10 cellular contexts compared by ENCODE assay signal in genomic region chr1:108747898-108748297, GRCh38. TPM values are rescaled to one million over a fixed set of nuclear protein-coding genes. Genes with fewer than 3 reads are reported as not detected.
DNase-seq lines count a peak whose midpoint lies in the region; ATAC-seq, FAIRE-seq and TF ChIP-seq lines count a peak whose summit lies in the region.
"Had no signal": no experiment of that assay in that cellular context is flagged by ENCODE, and none has a peak within 500 bp of the region (broad histone marks: within the 10 kb centered on the region; RNA-seq: fewer than 3 reads in every experiment).

No MANE protein-coding gene starts in this region.

- in situ Hi-C loops in K562 (cut with MboI): no loop called here

- H3K9me3 ChIP-seq in Karpas-422 (ENCODE audit: low read length): no peaks in the 10 kb centered on the region
- H3K9me3 ChIP-seq in K562 (replicated peaks; ENCODE audit: control insufficient read depth, insufficient read depth, low read depth, low read length): no peaks in the 10 kb centered on the region
- H3K9me3 ChIP-seq in muscle layer of colon (ENCODE audit: low read length): no peaks in the 10 kb centered on the region

- H3K79me2 ChIP-seq in Karpas-422 (ENCODE audit: low read length) (peaks cover 59% of the 10 kb centered on the region), K562 (ENCODE audit: control insufficient read depth, insufficient read depth, low read length) (peaks cover 26% of the 10 kb centered on the region)

- no peak overlapping the region for H2AFZ ChIP-seq in Karpas-422 (ENCODE audit: low read length)
- H2AFZ ChIP-seq in K562 (ENCODE audit: low read depth, low read length): no peak overlapping the region

- H4K20me1 ChIP-seq in Karpas-422 (ENCODE audit: insufficient read depth, low read depth, low read length): no peaks in the 10 kb centered on the region
- H4K20me1 ChIP-seq in K562 (replicated peaks; ENCODE audit: control insufficient read depth, insufficient read depth, low read length): no peaks in the 10 kb centered on the region

- FAIRE-seq in K562 (lab: Jason Lieb, UNC): no peak

- no peak overlapping the region for H3K27ac ChIP-seq in Karpas-422 (ENCODE audit: low read length)
- no peak overlapping the region for H3K27ac ChIP-seq in K562 (ENCODE audit: extremely low read depth, low read depth, low read length)
- peak overlapping the region; percentile 92 for H3K27ac ChIP-seq in muscle layer of colon (ENCODE audit: low read depth, low read length)

- no peak for TF ChIP-seq POLR2A in K562 (conservative IDR thresholded peaks at IDR 0.05)

- H3K36me3 ChIP-seq in Karpas-422 (ENCODE audit: insufficient read depth, low read length) (peaks cover 19% of the 10 kb centered on the region; the same call in 1 of the 2 replicates), K562 (ENCODE audit: control insufficient read depth, insufficient read depth, low read length) (peaks cover 14% of the 10 kb centered on the region; the same call in 2 of the 3 replicates), muscle layer of colon (ENCODE audit: insufficient read depth, low read length) (peaks cover 6% of the 10 kb centered on the region)

- CTCF ChIA-PET in K562 (lab: Yijun Ruan, JAX; ENCODE audit: low intra/inter-chr PET ratio): interaction anchor here (0.8 kb wide), 1 partner anchor 150 kb away, joined by 3 read pairs; no protein-coding TSS in a partner anchor

- peak overlapping the region; percentile 89 for H3K4me2 ChIP-seq in Karpas-422 (ENCODE audit: low read depth, low read length, poor library complexity, severe bottlenecking)
- H3K4me2 ChIP-seq in K562 (ENCODE audit: insufficient read depth, low read length): no peak overlapping the region

- BruUV-seq in K562 (replicated peaks; lab: Mats Ljungman, UMichigan): no TSS peak

- peaks cover 8% of the 10 kb centered on the region for H3K4me1 ChIP-seq in Karpas-422 (ENCODE audit: low read length)
- H3K4me1 ChIP-seq in K562 (replicated peaks in 1 of 2; ENCODE audit: control insufficient read depth in 2 of 2, insufficient read depth in 2 of 2, low read length in 2 of 2): peaks cover 4 to 9% of the 10 kb centered on the region in 2 experiments; a peak in 4 of 5 replicates
- peaks cover 27% of the 10 kb centered on the region for H3K4me1 ChIP-seq in muscle layer of colon (ENCODE audit: insufficient read depth, low read length)

- H3K9me1 ChIP-seq in K562 (ENCODE audit: control insufficient read depth, insufficient read depth, low read length): no peaks in the 10 kb centered on the region

- peak overlapping the region; percentile 93 for H3K4me3 ChIP-seq in Karpas-422 (ENCODE audit: low read length)
- no peak overlapping the region for H3K4me3 ChIP-seq in K562
- no peak overlapping the region for H3K4me3 ChIP-seq in muscle layer of colon (ENCODE audit: low read depth in 1 of 2, low read length in 2 of 2)

- H3K27me3 ChIP-seq in Karpas-422 (ENCODE audit: low read length) (no peaks in the 10 kb centered on the region), K562 (ENCODE audit: control insufficient read depth in 2 of 2, insufficient read depth in 2 of 2, low read length in 2 of 2) (no peaks in the 10 kb centered on the region), muscle layer of colon (ENCODE audit: control insufficient read depth in 1 of 2, insufficient read depth in 2 of 2, low read length in 2 of 2) (no peaks in the 10 kb centered on the region)

- intact Hi-C loops in K562 (cut with micrococcal nuclease): loop anchor here (2.0 to 10.0 kb wide), 6 partner anchors 45 to 357 kb away; partner anchors contain the start of genes GPSM2 and PRPF38B

- POLR2A ChIA-PET in K562 (lab: Yijun Ruan, JAX): interaction anchor here (0.9 kb wide), 1 partner anchor 50 kb away, joined by 4 read pairs; no protein-coding TSS in a partner anchor

- ATAC-seq in K562: no peak

- no peak for TF ChIP-seq EP300 in K562 (IDR thresholded peaks at IDR 0.05; ENCODE audit: low read length)

- H3K9ac ChIP-seq in Karpas-422 (ENCODE audit: low read length) (peak overlapping the region; percentile 93), K562 (ENCODE audit: insufficient read depth in 1 of 2, low read depth in 2 of 2, low read length in 2 of 2) (peak overlapping the region in 1 of 2 experiments; percentile 92; a peak in 1 of 4 replicates), muscle layer of colon (ENCODE audit: low read length) (no peak overlapping the region)

- WGBS in K562 (ENCODE audit: insufficient coverage, low coverage, missing lambda C conversion rate): 31% methylated on average over 3 of the region's 3 CpGs

- H3K9me2 ChIP-seq in Karpas-422 (replicated peaks; ENCODE audit: insufficient read depth, low read length): no peaks in the 10 kb centered on the region

- DNase-seq in AML-193 (lab: John Stamatoyannopoulos, UW): peak; percentile 27 to 32
- DNase-seq in Karpas-422: no peak
- no peak for DNase-seq in K562 (ENCODE audit: extremely low read depth in 1 of 4, low spot score in 3 of 4)
- DNase-seq in SHP77 treated with DMSO at 0.1 percent for 48 hours (lab: John Stamatoyannopoulos, UW): no peak
- DNase-seq in DMS153 treated with DMSO at 0.1 percent for 48 hours (lab: John Stamatoyannopoulos, UW; ENCODE audit: unreplicated experiment): no peak
- DNase-seq in midbrain (lab: John Stamatoyannopoulos, UW): no peak
- no peak for DNase-seq in GM10266 (ENCODE audit: extremely low spot score)
- DNase-seq: NCI-H1436 treated with DMSO at 0.1 percent for 48 hours had no signal

- no peak for TF ChIP-seq RAD21 in K562 (CRISPR knock-in tag; conservative IDR thresholded peaks at IDR 0.05 in 1 of 2, IDR thresholded peaks at IDR 0.05 in 1 of 2)

- TF ChIP-seq CTCF in K562 (IDR thresholded peaks at IDR 0.05 in 2 of 3, conservative IDR thresholded peaks at IDR 0.05 in 1 of 3; ENCODE audit: insufficient read depth in 2 of 3, low read depth in 1 of 3, low read length in 3 of 3) (no peak), GM10266 (IDR thresholded peaks at IDR 0.05; ENCODE audit: control insufficient read depth, insufficient read depth, low read depth, missing control alignments) (no peak)

RNA-seq across cellular contexts. Expression of gene STXBP3, which starts 1.4 kb away (rescaled TPM):
- 31.6 and 68.9 TPM in 2 replicates for total RNA-seq in Karpas-422 (2014; rRNA removed; shearing (Covaris generic); ENCODE audit: low replicate concordance)
- total RNA-seq in K562 (2011; cell fraction: chromatin; rRNA removed; ENCODE audit: low replicate concordance): 22.7 and 94.8 TPM in 2 replicates
- 11.3 and 13.7 TPM in 2 replicates for total RNA-seq in K562 (2011; cell fraction: nucleolus; rRNA removed)
- total RNA-seq in K562 (2011; cell fraction: nucleoplasm; rRNA removed): 36.6 and 53.6 TPM in 2 replicates
- total RNA-seq in K562 (2014; rRNA removed) (33.1 TPM in 2 replicates), K562 (2014; rRNA removed; fragmentation: Illumina TruSeq; extraction: Trizol) (52.1 and 56.7 TPM in 2 replicates), K562 (2015; rRNA removed; fragmentation: Illumina TruSeq; extraction: Trizol) (45.8 and 52.5 TPM in 2 replicates), K562 (2021) (32.5 and 34.6 TPM in 2 replicates)
- polyA plus RNA-seq in K562 (2011; rRNA removed) (39.4 and 50.2 TPM in 2 replicates), K562 (2014; fragmentation: Illumina TruSeq; extraction: Trizol) (35.0 and 40.0 TPM in 2 replicates), K562 (2014; fragmentation: Nextera tagmentation; extraction: Ambion mirVana) (10 to 100 TPM; 34.2 to 34.9 TPM), K562 (2014; rRNA removed) (39.2 and 52.3 TPM in 2 replicates)
- polyA plus RNA-seq in K562 (2011; cell fraction: cytosol; rRNA removed): 3.7 and 9.6 TPM in 2 replicates
- 12.0 and 19.1 TPM in 2 replicates for polyA plus RNA-seq in K562 (2011; cell fraction: nucleus; rRNA removed)
- polyA plus RNA-seq in K562 (2012): 36.1 and 66.5 TPM in 2 replicates
- 63.6 and 65.3 TPM in 2 replicates for polyA minus RNA-seq in K562 (2011; rRNA and poly(A)+ RNA removed)
- polyA minus RNA-seq in K562 (2011; cell fraction: cytosol; rRNA and poly(A)+ RNA removed): 11.5 and 14.8 TPM in 2 replicates
- 40.7 and 83.0 TPM in 2 replicates for polyA minus RNA-seq in K562 (2011; cell fraction: nucleus; rRNA and poly(A)+ RNA removed)

RNA-seq across cellular contexts. Expression of gene FNDC7, which starts 35.2 kb away (rescaled TPM):
- total RNA-seq in Karpas-422 (2014; rRNA removed; shearing (Covaris generic); ENCODE audit: low replicate concordance): 2.9 TPM in 1 of 2 replicates, not detected in the other
- total RNA-seq in K562 (2011; cell fraction: chromatin; rRNA removed; ENCODE audit: low replicate concordance): 0.23 and 0.69 TPM in 2 replicates
- 0.17 TPM in 1 of 2 replicates, not detected in the other for total RNA-seq in K562 (2011; cell fraction: nucleolus; rRNA removed)
- total RNA-seq in K562 (2011; cell fraction: nucleoplasm; rRNA removed): 0.15 TPM in 1 of 2 replicates, not detected in the other
- total RNA-seq in K562 (2014; rRNA removed) (not detected in 2 replicates), K562 (2014; rRNA removed; fragmentation: Illumina TruSeq; extraction: Trizol) (not detected in 2 replicates), K562 (2015; rRNA removed; fragmentation: Illumina TruSeq; extraction: Trizol) (not detected in 2 replicates), K562 (2021) (not detected in 2 replicates)
- polyA plus RNA-seq in K562 (2011; rRNA removed) (0.05 TPM in 1 of 2 replicates, not detected in the other), K562 (2014; fragmentation: Illumina TruSeq; extraction: Trizol) (not detected in 2 replicates), K562 (2014; fragmentation: Nextera tagmentation; extraction: Ambion mirVana) (not detected), K562 (2014; rRNA removed) (not detected in 2 replicates)
- polyA plus RNA-seq in K562 (2011; cell fraction: cytosol; rRNA removed): 0.07 TPM in 1 of 2 replicates, not detected in the other
- 0.04 and 0.24 TPM in 2 replicates for polyA plus RNA-seq in K562 (2011; cell fraction: nucleus; rRNA removed)
- 0.03 TPM in 1 of 2 replicates, not detected in the other for polyA plus RNA-seq in K562 (2012)
- 0.39 TPM in 1 of 2 replicates, not detected in the other for polyA minus RNA-seq in K562 (2011; rRNA and poly(A)+ RNA removed)
- polyA minus RNA-seq in K562 (2011; cell fraction: cytosol; rRNA and poly(A)+ RNA removed): not detected in 2 replicates
- 0.11 and 0.13 TPM in 2 replicates for polyA minus RNA-seq in K562 (2011; cell fraction: nucleus; rRNA and poly(A)+ RNA removed)
- total RNA-seq: G401 had no signal

RNA-seq across cellular contexts. Expression of gene PRPF38B, which starts 55.8 kb away (rescaled TPM):
- total RNA-seq in Karpas-422 (2014; rRNA removed; shearing (Covaris generic); ENCODE audit: low replicate concordance): 21.5 and 30.9 TPM in 2 replicates
- 82.2 and 217 TPM in 2 replicates for total RNA-seq in K562 (2011; cell fraction: chromatin; rRNA removed; ENCODE audit: low replicate concordance)
- total RNA-seq in K562 (2011; cell fraction: nucleolus; rRNA removed): 68.7 and 80.4 TPM in 2 replicates
- total RNA-seq in K562 (2011; cell fraction: nucleoplasm; rRNA removed): 134 and 246 TPM in 2 replicates
- 27.8 and 67.8 TPM in 2 replicates for total RNA-seq in K562 (2014; rRNA removed)
- 66.4 and 69.8 TPM in 2 replicates for total RNA-seq in K562 (2014; rRNA removed; fragmentation: Illumina TruSeq; extraction: Trizol)
- 68.0 and 75.3 TPM in 2 replicates for total RNA-seq in K562 (2015; rRNA removed; fragmentation: Illumina TruSeq; extraction: Trizol)
- 47.8 and 55.5 TPM in 2 replicates for total RNA-seq in K562 (2021)
- polyA plus RNA-seq in K562 (2011; rRNA removed): 71.1 and 74.1 TPM in 2 replicates
- polyA plus RNA-seq in K562 (2011; cell fraction: cytosol; rRNA removed): 21.4 and 26.5 TPM in 2 replicates
- polyA plus RNA-seq in K562 (2011; cell fraction: nucleus; rRNA removed): 119 and 157 TPM in 2 replicates
- polyA plus RNA-seq in K562 (2012): 46.0 and 53.7 TPM in 2 replicates
- polyA plus RNA-seq in K562 (2014; fragmentation: Illumina TruSeq; extraction: Trizol): 72.3 and 85.5 TPM in 2 replicates
- polyA plus RNA-seq in K562 (2014; fragmentation: Nextera tagmentation; extraction: Ambion mirVana): 10 to 100 TPM; 25.3 to 34.3 TPM
- 78.4 and 81.8 TPM in 2 replicates for polyA plus RNA-seq in K562 (2014; rRNA removed)
- 60.0 and 63.7 TPM in 2 replicates for polyA minus RNA-seq in K562 (2011; rRNA and poly(A)+ RNA removed)
- polyA minus RNA-seq in K562 (2011; cell fraction: cytosol; rRNA and poly(A)+ RNA removed): 31.0 and 32.4 TPM in 2 replicates
- 114 and 142 TPM in 2 replicates for polyA minus RNA-seq in K562 (2011; cell fraction: nucleus; rRNA and poly(A)+ RNA removed)

Comparison
In these comparisons a context has a peak if more than half of its experiments do, and no peak if none do; other contexts are left out.
1. DNase-seq: peak in AML-193 (2 of 2); none in Karpas-422 (single experiment), K562 (0 of 4), SHP77 treated with DMSO at 0.1 percent for 48 hours (single experiment), DMS153 treated with DMSO at 0.1 percent for 48 hours (single experiment), midbrain (single experiment) and GM10266 (single experiment).